ENCODE assay signal across 2 cellular contexts in the genomic region with DNA sequence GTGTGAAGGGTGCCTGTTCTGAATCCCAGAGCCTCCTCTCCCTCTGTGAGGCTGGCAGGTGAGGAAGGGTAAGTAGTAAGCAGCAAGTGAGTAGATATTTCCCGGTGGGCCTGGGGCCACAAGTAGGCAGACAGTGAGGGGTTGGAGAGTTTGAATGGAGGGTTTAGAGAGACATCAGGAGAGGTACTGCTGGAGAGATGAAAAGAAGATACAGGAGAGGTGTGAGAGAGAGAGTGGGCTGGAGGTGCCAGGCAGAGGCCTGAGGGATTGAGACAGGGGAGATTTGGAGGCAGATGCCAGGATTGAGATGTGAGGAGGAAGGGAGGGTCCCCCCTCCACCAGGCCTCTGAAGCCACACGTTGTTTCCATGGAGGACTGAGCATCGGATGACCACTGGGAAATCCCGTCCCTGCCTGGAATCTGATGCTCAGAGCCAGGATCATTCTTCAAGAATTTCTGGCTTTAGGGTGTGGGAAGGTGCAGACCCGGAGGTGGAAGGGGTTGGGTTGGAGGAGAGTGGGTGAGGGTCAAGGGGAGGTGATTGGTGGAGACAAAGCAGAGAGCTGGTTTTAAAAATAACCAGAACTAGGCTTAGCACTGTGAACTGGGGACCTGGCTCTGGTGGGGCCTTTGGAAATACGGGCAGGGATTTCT.
TF ChIP-seq lines count a peak whose summit lies in the region.

No MANE protein-coding gene starts in this region.

TF ChIP-seq in SK-N-SH treated with all-trans-retinoic acid at 6 μM for 48 hours, 23 proteins besides CTCF, POLR2A, EP300 and RAD21 (continued from another document):
- TF ChIP-seq ZFP30 (CRISPR knock-in tag; IDR thresholded peaks at IDR 0.05) (no peak), ISL1 (CRISPR knock-in tag; IDR thresholded peaks at IDR 0.05) (no peak), ZNF565 (CRISPR knock-in tag; conservative IDR thresholded peaks at IDR 0.05; ENCODE audit: low read depth) (no peak), TCF4 (CRISPR knock-in tag; IDR thresholded peaks at IDR 0.05; ENCODE audit: borderline replicate concordance) (no peak), SNAI2 (CRISPR knock-in tag; IDR thresholded peaks at IDR 0.05) (no peak), ZNF8 (CRISPR knock-in tag; IDR thresholded peaks at IDR 0.05) (no peak), TOX (CRISPR knock-in tag; IDR thresholded peaks at IDR 0.05; ENCODE audit: borderline replicate concordance) (no peak), OSR1 (CRISPR knock-in tag; IDR thresholded peaks at IDR 0.05) (no peak)
- TF ChIP-seq, protein P1, sequence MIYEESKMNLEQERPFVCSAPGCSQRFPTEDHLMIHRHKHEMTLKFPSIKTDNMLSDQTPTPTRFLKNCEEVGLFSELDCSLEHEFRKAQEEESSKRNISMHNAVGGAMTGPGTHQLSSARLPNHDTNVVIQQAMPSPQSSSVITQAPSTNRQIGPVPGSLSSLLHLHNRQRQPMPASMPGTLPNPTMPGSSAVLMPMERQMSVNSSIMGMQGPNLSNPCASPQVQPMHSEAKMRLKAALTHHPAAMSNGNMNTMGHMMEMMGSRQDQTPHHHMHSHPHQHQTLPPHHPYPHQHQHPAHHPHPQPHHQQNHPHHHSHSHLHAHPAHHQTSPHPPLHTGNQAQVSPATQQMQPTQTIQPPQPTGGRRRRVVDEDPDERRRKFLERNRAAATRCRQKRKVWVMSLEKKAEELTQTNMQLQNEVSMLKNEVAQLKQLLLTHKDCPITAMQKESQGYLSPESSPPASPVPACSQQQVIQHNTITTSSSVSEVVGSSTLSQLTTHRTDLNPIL (CRISPR knock-in tag; IDR thresholded peaks at IDR 0.05; ENCODE audit: low read depth), result no peak

TF ChIP-seq in SK-N-SH, 30 proteins besides CTCF, POLR2A, EP300 and RAD21 (continued from another document):
- TF ChIP-seq FOSL2 (IDR thresholded peaks at IDR 0.05; ENCODE audit: borderline replicate concordance, low read depth) (no peak), YY1 (IDR thresholded peaks at IDR 0.05; ENCODE audit: low read depth) (no peak), SMC3 (IDR thresholded peaks at IDR 0.05; ENCODE audit: low read depth, low read length) (no peak)
